Comparison of ENCODE assay signal across 9 cellular contexts in genomic region chr3:42179110-42179725, GRCh38.
DNase-seq lines count a peak whose midpoint lies in the region; ATAC-seq lines count a peak whose summit lies in the region.
"Had no signal": no experiment of that assay in that cellular context is flagged by ENCODE, and none has a peak within 500 bp of the region (broad histone marks: within the 10 kb centered on the region; RNA-seq: fewer than 3 reads in every experiment).

No MANE protein-coding gene starts in this region.

- H3K4me1 ChIP-seq in ES-I3 (ENCODE audit: insufficient read depth, low read length) (peaks cover 19% of the 10 kb centered on the region), ectodermal cell (ENCODE audit: control insufficient read depth, insufficient read depth, low read length) (peaks cover 5% of the 10 kb centered on the region), mesenchymal stem cell (ENCODE audit: control insufficient read depth, insufficient read depth, low read depth, low read length) (peaks cover 17% of the 10 kb centered on the region)

- H3K9me3 ChIP-seq in ES-I3 (ENCODE audit: control insufficient read depth, insufficient read depth, low read length) (no peaks in the 10 kb centered on the region), ectodermal cell (ENCODE audit: control insufficient read depth, low read length) (no peaks in the 10 kb centered on the region), mesenchymal stem cell (ENCODE audit: control insufficient read depth, low read length) (no peaks in the 10 kb centered on the region)
- H3K9me3 ChIP-seq: neutrophil had no signal

- DNase-seq in NCI-H526 (lab: John Stamatoyannopoulos, UW) (peak; percentile 24 to 57), mesenchymal stem cell (peak; percentile 89)

- no peak overlapping the region for H2BK15ac ChIP-seq in mesenchymal stem cell (ENCODE audit: low read depth, poor library complexity, severe bottlenecking)

- H4K8ac ChIP-seq in mesenchymal stem cell (ENCODE audit: low read length): no peak overlapping the region

- no peak overlapping the region for H3K14ac ChIP-seq in mesenchymal stem cell (ENCODE audit: low read length in 2 of 2)

- H3K27me3 ChIP-seq in ectodermal cell (ENCODE audit: control insufficient read depth, insufficient read depth, low read length, poor library complexity, severe bottlenecking) (no peaks in the 10 kb centered on the region), mesenchymal stem cell (ENCODE audit: control insufficient read depth in 1 of 2, insufficient read depth in 1 of 2, low read length in 2 of 2) (no peaks in the 10 kb centered on the region)
- H3K27me3 ChIP-seq: neutrophil had no signal

- no peak overlapping the region for H2BK120ac ChIP-seq in mesenchymal stem cell (ENCODE audit: low read depth, low read length)

- 53 to 57% methylated on average over 7 of the region's 7 CpGs for WGBS in ectodermal cell, 2 experiments
- WGBS in mesenchymal stem cell: 36% methylated on average over 7 of the region's 7 CpGs

- peak overlapping the region; percentile 44 for H3K4me2 ChIP-seq in mesenchymal stem cell (ENCODE audit: low read length, poor library complexity, severe bottlenecking)

- H2BK12ac ChIP-seq in mesenchymal stem cell (ENCODE audit: low read length in 2 of 2): no peak overlapping the region

- H2AK5ac ChIP-seq in mesenchymal stem cell (ENCODE audit: low read length, severe bottlenecking): no peak overlapping the region

- H3K4ac ChIP-seq in mesenchymal stem cell (ENCODE audit: low read depth in 1 of 2, low read length in 2 of 2): no peak overlapping the region

- peaks cover 32% of the 10 kb centered on the region for H3K79me1 ChIP-seq in mesenchymal stem cell (replicated peaks; ENCODE audit: low read length, poor library complexity, severe bottlenecking)

- peak overlapping the region in 1 of 2 experiments; percentile 5 for H3K18ac ChIP-seq in mesenchymal stem cell (ENCODE audit: low read depth in 1 of 2, low read length in 2 of 2)

- H3K27ac ChIP-seq in ectodermal cell (ENCODE audit: insufficient read depth, low read depth, low read length, poor library complexity, severe bottlenecking) (peak overlapping the region; percentile 83), mesenchymal stem cell (ENCODE audit: low read length, poor library complexity, severe bottlenecking) (peak overlapping the region; percentile 83)
- H3K27ac ChIP-seq: neutrophil had no signal

- H3K4me3 ChIP-seq in ectodermal cell (ENCODE audit: insufficient read depth, low read depth, low read length): no peak overlapping the region
- peak overlapping the region in 1 of 2 experiments; percentile 42 for H3K4me3 ChIP-seq in mesenchymal stem cell (ENCODE audit: insufficient read depth in 1 of 2, low read depth in 1 of 2, low read length in 2 of 2)

- ATAC-seq in GM21390 (IDR thresholded peaks at IDR 0.05; ENCODE audit: unreplicated experiment) (no peak), HG03457 (IDR thresholded peaks at IDR 0.05; ENCODE audit: unreplicated experiment) (no peak), GM18498 (IDR thresholded peaks at IDR 0.05; ENCODE audit: unreplicated experiment) (no peak), GM19463 (IDR thresholded peaks at IDR 0.05; ENCODE audit: unreplicated experiment) (no peak)

- H2AFZ ChIP-seq in mesenchymal stem cell (ENCODE audit: low read depth, low read length): no peak overlapping the region

- no peak overlapping the region for H2BK5ac ChIP-seq in mesenchymal stem cell (ENCODE audit: low read depth, low read length, poor library complexity, severe bottlenecking)

- 0 out of 2 replicates have a peak overlapping the region, but pooled peaks have one; percentile 11 for H3K9ac ChIP-seq in ES-I3 (ENCODE audit: low read depth, low read length)
- peak overlapping the region; percentile 72 for H3K9ac ChIP-seq in mesenchymal stem cell (ENCODE audit: low read length)

- H4K91ac ChIP-seq in mesenchymal stem cell (ENCODE audit: low read length): no peak overlapping the region

- H3K23ac ChIP-seq in mesenchymal stem cell (ENCODE audit: low read length in 2 of 2): no peak overlapping the region

- H3K36me3 ChIP-seq in ES-I3 (ENCODE audit: insufficient read depth, low read length): no peaks in the 10 kb centered on the region
- H3K36me3 ChIP-seq in ectodermal cell (ENCODE audit: control insufficient read depth, insufficient read depth, low read length): no peaks in the 10 kb centered on the region
- peaks cover 10 to 23% of the 10 kb centered on the region in 2 experiments for H3K36me3 ChIP-seq in mesenchymal stem cell (ENCODE audit: control insufficient read depth in 1 of 2, insufficient read depth in 2 of 2, low read depth in 1 of 2, low read length in 2 of 2)
- H3K36me3 ChIP-seq: neutrophil had no signal
